ENCODE assay signal across 1 cellular context in genomic region chr10:72215611-72216549, GRCh38.
TF ChIP-seq lines count a peak whose summit lies in the region.

ANAPC16 (plus strand) TSS chr10:72216012; CDS start chr10:72223915, 7,903 bp downstream.
A gene with protein sequence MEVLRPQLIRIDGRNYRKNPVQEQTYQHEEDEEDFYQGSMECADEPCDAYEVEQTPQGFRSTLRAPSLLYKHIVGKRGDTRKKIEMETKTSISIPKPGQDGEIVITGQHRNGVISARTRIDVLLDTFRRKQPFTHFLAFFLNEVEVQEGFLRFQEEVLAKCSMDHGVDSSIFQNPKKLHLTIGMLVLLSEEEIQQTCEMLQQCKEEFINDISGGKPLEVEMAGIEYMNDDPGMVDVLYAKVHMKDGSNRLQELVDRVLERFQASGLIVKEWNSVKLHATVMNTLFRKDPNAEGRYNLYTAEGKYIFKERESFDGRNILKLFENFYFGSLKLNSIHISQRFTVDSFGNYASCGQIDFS (minus strand): TSS chr10:72216276. CDS start chr10:72213298, 2,978 bp downstream.

TF ChIP-seq in HepG2, 621 proteins besides CTCF, POLR2A, EP300 and RAD21 (continued from another document and continues in another):
- peak; percentile 73; the same call in 1 of the 2 replicates for TF ChIP-seq ZNF503 (CRISPR knock-in tag; IDR thresholded peaks at IDR 0.05)
- peak; percentile 92; the same call in 1 of the 2 replicates for TF ChIP-seq ZNF782 (CRISPR knock-in tag; IDR thresholded peaks at IDR 0.05; ENCODE audit: borderline replicate concordance)
- TF ChIP-seq, protein P1, sequence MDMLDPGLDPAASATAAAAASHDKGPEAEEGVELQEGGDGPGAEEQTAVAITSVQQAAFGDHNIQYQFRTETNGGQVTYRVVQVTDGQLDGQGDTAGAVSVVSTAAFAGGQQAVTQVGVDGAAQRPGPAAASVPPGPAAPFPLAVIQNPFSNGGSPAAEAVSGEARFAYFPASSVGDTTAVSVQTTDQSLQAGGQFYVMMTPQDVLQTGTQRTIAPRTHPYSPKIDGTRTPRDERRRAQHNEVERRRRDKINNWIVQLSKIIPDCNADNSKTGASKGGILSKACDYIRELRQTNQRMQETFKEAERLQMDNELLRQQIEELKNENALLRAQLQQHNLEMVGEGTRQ (IDR thresholded peaks at IDR 0.05; ENCODE audit: low read depth, low read length): no peak
- TF ChIP-seq, protein P1 (CRISPR knock-in tag; IDR thresholded peaks at IDR 0.05; ENCODE audit: borderline replicate concordance): no peak
- TF ChIP-seq LRRFIP1 (CRISPR knock-in tag; conservative IDR thresholded peaks at IDR 0.05): no peak
- peak; percentile 90 for TF ChIP-seq YEATS2 (CRISPR knock-in tag; IDR thresholded peaks at IDR 0.05; ENCODE audit: borderline replicate concordance)
- TF ChIP-seq JUND (CRISPR knock-in tag; IDR thresholded peaks at IDR 0.05): no peak
- no peak for TF ChIP-seq FOXP1 (IDR thresholded peaks at IDR 0.05)
- TF ChIP-seq FOXP1 (CRISPR knock-in tag; IDR thresholded peaks at IDR 0.05): peak; percentile 17; the same call in 1 of the 2 replicates
- TF ChIP-seq TEAD2 (CRISPR knock-in tag; IDR thresholded peaks at IDR 0.05): no peak
- no peak for TF ChIP-seq MATR3 (CRISPR knock-in tag; IDR thresholded peaks at IDR 0.05)
- TF ChIP-seq HBP1 (CRISPR knock-in tag; IDR thresholded peaks at IDR 0.05; ENCODE audit: low read depth): peak; percentile 86; the same call in 1 of the 2 replicates
- no peak for TF ChIP-seq DPF2 (CRISPR knock-in tag; IDR thresholded peaks at IDR 0.05; ENCODE audit: borderline replicate concordance, low read depth)
- TF ChIP-seq NR1H2 (CRISPR knock-in tag; IDR thresholded peaks at IDR 0.05; ENCODE audit: borderline replicate concordance, low read depth): peak; percentile 37; the same call in 1 of the 2 replicates
- TF ChIP-seq ATAD3A (CRISPR knock-in tag; IDR thresholded peaks at IDR 0.05): no peak
- no peak for TF ChIP-seq MAFF (IDR thresholded peaks at IDR 0.05; ENCODE audit: low read depth, low read length)
- TF ChIP-seq PHF21A (CRISPR knock-in tag; IDR thresholded peaks at IDR 0.05): peak; percentile 66
- TF ChIP-seq ZNF709 (CRISPR knock-in tag; IDR thresholded peaks at IDR 0.05): peak; percentile 95
- no peak for TF ChIP-seq ATF1 (CRISPR knock-in tag; IDR thresholded peaks at IDR 0.05)
- peak; percentile 95 for TF ChIP-seq GMEB2 (CRISPR knock-in tag; IDR thresholded peaks at IDR 0.05; ENCODE audit: low read depth)
- TF ChIP-seq ATF3 (CRISPR knock-in tag; IDR thresholded peaks at IDR 0.05): no peak
- TF ChIP-seq ATF7-NPFF (CRISPR knock-in tag; IDR thresholded peaks at IDR 0.05; ENCODE audit: low read depth): peak; percentile 87; the same call in 1 of the 2 replicates
- peak; percentile 83 for TF ChIP-seq ZNF816 (CRISPR knock-in tag; IDR thresholded peaks at IDR 0.05; ENCODE audit: borderline replicate concordance)
- no peak; the same call in 1 of the 2 replicates for TF ChIP-seq CEBPG (CRISPR knock-in tag; IDR thresholded peaks at IDR 0.05)
- TF ChIP-seq CHD2 (IDR thresholded peaks at IDR 0.05; ENCODE audit: low read depth, low read length): no peak; the same call in 1 of the 2 replicates
- TF ChIP-seq HNRNPUL1 (IDR thresholded peaks at IDR 0.05; ENCODE audit: low read depth, low read length): no peak
- TF ChIP-seq, protein P2, sequence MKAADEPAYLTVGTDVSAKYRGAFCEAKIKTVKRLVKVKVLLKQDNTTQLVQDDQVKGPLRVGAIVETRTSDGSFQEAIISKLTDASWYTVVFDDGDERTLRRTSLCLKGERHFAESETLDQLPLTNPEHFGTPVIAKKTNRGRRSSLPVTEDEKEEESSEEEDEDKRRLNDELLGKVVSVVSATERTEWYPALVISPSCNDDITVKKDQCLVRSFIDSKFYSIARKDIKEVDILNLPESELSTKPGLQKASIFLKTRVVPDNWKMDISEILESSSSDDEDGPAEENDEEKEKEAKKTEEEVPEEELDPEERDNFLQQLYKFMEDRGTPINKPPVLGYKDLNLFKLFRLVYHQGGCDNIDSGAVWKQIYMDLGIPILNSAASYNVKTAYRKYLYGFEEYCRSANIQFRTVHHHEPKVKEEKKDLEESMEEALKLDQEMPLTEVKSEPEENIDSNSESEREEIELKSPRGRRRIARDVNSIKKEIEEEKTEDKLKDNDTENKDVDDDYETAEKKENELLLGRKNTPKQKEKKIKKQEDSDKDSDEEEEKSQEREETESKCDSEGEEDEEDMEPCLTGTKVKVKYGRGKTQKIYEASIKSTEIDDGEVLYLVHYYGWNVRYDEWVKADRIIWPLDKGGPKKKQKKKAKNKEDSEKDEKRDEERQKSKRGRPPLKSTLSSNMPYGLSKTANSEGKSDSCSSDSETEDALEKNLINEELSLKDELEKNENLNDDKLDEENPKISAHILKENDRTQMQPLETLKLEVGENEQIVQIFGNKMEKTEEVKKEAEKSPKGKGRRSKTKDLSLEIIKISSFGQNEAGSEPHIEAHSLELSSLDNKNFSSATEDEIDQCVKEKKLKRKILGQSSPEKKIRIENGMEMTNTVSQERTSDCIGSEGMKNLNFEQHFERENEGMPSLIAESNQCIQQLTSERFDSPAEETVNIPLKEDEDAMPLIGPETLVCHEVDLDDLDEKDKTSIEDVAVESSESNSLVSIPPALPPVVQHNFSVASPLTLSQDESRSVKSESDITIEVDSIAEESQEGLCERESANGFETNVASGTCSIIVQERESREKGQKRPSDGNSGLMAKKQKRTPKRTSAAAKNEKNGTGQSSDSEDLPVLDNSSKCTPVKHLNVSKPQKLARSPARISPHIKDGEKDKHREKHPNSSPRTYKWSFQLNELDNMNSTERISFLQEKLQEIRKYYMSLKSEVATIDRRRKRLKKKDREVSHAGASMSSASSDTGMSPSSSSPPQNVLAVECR (CRISPR knock-in tag; IDR thresholded peaks at IDR 0.05; ENCODE audit: borderline replicate concordance): peak; percentile 95
- TF ChIP-seq ERF (CRISPR knock-in tag; IDR thresholded peaks at IDR 0.05): peak; percentile 93
- peak; percentile 97 for TF ChIP-seq ZNF280B (CRISPR knock-in tag; IDR thresholded peaks at IDR 0.05; ENCODE audit: borderline replicate concordance)
- TF ChIP-seq CHCHD3 (CRISPR knock-in tag; IDR thresholded peaks at IDR 0.05): no peak
- TF ChIP-seq SPEN (CRISPR knock-in tag; IDR thresholded peaks at IDR 0.05; ENCODE audit: low read depth): peak; percentile 93
- no peak for TF ChIP-seq NFIC (IDR thresholded peaks at IDR 0.05; ENCODE audit: low read length)
- no peak for TF ChIP-seq DNMT1 (CRISPR knock-in tag; IDR thresholded peaks at IDR 0.05)
- no peak for TF ChIP-seq ZNF10 (CRISPR knock-in tag; IDR thresholded peaks at IDR 0.05; ENCODE audit: borderline replicate concordance, low read depth)
- TF ChIP-seq CSRNP2 (CRISPR knock-in tag; conservative IDR thresholded peaks at IDR 0.05; ENCODE audit: low read depth): no peak
- TF ChIP-seq ZNF749 (CRISPR knock-in tag; IDR thresholded peaks at IDR 0.05; ENCODE audit: borderline replicate concordance): peak; percentile 75
- peak; percentile 82; the same call in 1 of the 2 replicates for TF ChIP-seq ZNF557 (CRISPR knock-in tag; IDR thresholded peaks at IDR 0.05)
- TF ChIP-seq ZFAT (CRISPR knock-in tag; conservative IDR thresholded peaks at IDR 0.05): no peak
- TF ChIP-seq E2F2 (CRISPR knock-in tag; IDR thresholded peaks at IDR 0.05; ENCODE audit: borderline replicate concordance): peak; percentile 75; the same call in 1 of the 2 replicates
- peak in 1 of 2 experiments; percentile 73; a peak in 1 of 4 replicates for TF ChIP-seq KLF16 (CRISPR knock-in tag; IDR thresholded peaks at IDR 0.05)
- peak; percentile 60; the same call in 1 of the 2 replicates for TF ChIP-seq ZNF317 (CRISPR knock-in tag; IDR thresholded peaks at IDR 0.05)
